Comparison of ENCODE assay signal across 13 cellular contexts in the genomic region with DNA sequence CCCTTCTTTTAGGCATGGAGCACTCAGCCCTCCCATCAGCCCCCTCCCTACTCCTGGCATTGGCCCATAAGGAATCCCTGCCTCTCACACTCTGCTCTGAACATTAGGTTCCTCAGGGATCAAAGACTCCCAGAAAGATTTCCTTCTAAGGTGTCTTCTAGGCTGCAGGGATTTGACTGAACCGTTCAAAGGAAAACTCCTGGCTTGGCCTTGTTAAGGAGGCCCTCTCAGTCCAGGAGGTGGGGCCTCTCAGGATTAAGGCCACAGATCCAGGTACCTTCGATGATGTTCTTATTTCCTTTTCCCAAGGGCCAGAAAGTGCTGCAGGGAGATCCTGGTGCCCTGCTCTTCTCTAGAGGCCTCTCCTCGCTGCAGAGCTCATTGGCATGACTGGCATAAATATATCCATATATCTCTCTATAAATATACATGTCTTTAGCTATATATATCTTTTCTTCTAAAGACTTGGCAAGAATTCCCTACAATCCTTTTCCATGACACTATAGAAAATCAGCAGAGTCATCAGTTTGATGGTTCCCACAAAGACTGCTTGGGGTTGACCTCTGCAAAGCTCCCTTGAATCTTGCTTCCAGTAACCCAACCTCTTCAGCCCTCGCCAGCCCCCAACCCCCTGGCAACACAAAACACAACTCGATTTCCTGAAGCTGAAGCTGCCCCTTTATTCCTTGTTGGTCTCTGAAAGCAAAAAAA. TPM values are rescaled to one million over a fixed set of nuclear protein-coding genes. Genes with fewer than 3 reads are reported as not detected.
DNase-seq lines count a peak whose midpoint lies in the region; ATAC-seq, FAIRE-seq and TF ChIP-seq lines count a peak whose summit lies in the region.
"Had no signal": no experiment of that assay in that cellular context is flagged by ENCODE, and none has a peak within 500 bp of the region (broad histone marks: within the 10 kb centered on the region; RNA-seq: fewer than 3 reads in every experiment).

No MANE protein-coding gene starts in this region.

- H3K27me3 ChIP-seq in astrocyte (ENCODE audit: insufficient read depth, low read length) (no peaks in the 10 kb centered on the region), small intestine (ENCODE audit: control insufficient read depth in 2 of 2, insufficient read depth in 2 of 2, low read length in 2 of 2) (no peaks in the 10 kb centered on the region)

- no peak for ATAC-seq in T-cell (replicated peaks in 1 of 4)
- no peak for ATAC-seq in GM21526 (IDR thresholded peaks at IDR 0.05; ENCODE audit: low FRiP score, unreplicated experiment)
- ATAC-seq: naive thymus-derived CD8-positive, alpha-beta T cell had no signal

- H3K36me3 ChIP-seq in HEK293 (ENCODE audit: control insufficient read depth in 2 of 2, insufficient read depth in 1 of 2, low read length in 2 of 2) (no peaks in the 10 kb centered on the region), astrocyte (ENCODE audit: insufficient read depth, low read length) (no peaks in the 10 kb centered on the region), small intestine (ENCODE audit: control insufficient read depth in 2 of 2, insufficient read depth in 2 of 2, low read length in 2 of 2) (no peaks in the 10 kb centered on the region)

- no peak overlapping the region for H3K4me3 ChIP-seq in HEK293 (ENCODE audit: low read depth, low read length)
- H3K4me3 ChIP-seq in astrocyte (ENCODE audit: insufficient read depth, low read depth, low read length): no peak overlapping the region
- H3K4me3 ChIP-seq in small intestine (ENCODE audit: low read depth in 1 of 2, low read length in 2 of 2): no peak overlapping the region

- H3K9me3 Mint-ChIP-seq in astrocyte (ENCODE audit: unreplicated experiment) (no peaks in the 10 kb centered on the region), glutamatergic neuron (ENCODE audit: unreplicated experiment) (peaks cover 3% of the 10 kb centered on the region), T-cell (no peaks in the 10 kb centered on the region)
- H3K9me3 Mint-ChIP-seq: naive thymus-derived CD8-positive, alpha-beta T cell had no signal

- no peak for FAIRE-seq in astrocyte (lab: Jason Lieb, UNC)
- FAIRE-seq in small intestine (lab: Jason Lieb, UNC): no peak

- peak overlapping the region; percentile 37 for H3K9ac ChIP-seq in astrocyte (ENCODE audit: low read length)

- H3K9me3 ChIP-seq in HEK293 (ENCODE audit: control insufficient read depth, insufficient read depth, low read depth, low read length) (no peaks in the 10 kb centered on the region), astrocyte (ENCODE audit: insufficient read depth, low read depth, low read length) (no peaks in the 10 kb centered on the region), small intestine (ENCODE audit: control insufficient read depth, low read depth) (no peaks in the 10 kb centered on the region)

- H2AFZ ChIP-seq in astrocyte (ENCODE audit: low read depth, low read length): no peak overlapping the region

- POLR2A ChIA-PET in HEK293 (lab: Yijun Ruan, JAX) (interaction anchor here (0.6 to 1.7 kb wide), 5 partner anchors 22 to 172 kb away, joined by 3 to 6 read pairs (median 3); no protein-coding TSS in a partner anchor), T-cell (lab: Charles Lee) (no interaction called here)

- H3K4me1 ChIP-seq in HEK293 (ENCODE audit: control insufficient read depth, insufficient read depth, low read length): peaks cover 27% of the 10 kb centered on the region
- peaks cover 22% of the 10 kb centered on the region for H3K4me1 ChIP-seq in astrocyte (ENCODE audit: insufficient read depth, low read length)
- H3K4me1 ChIP-seq in small intestine (ENCODE audit: control insufficient read depth in 2 of 2, insufficient read depth in 1 of 2, low read depth in 1 of 2, low read length in 1 of 2): peaks cover 7 to 16% of the 10 kb centered on the region in 2 donors

- DNase-seq in astrocyte (ENCODE audit: low read depth) (peak; percentile 68), hepatic stellate cell (ENCODE audit: low spot score) (peak; percentile 69), small intestine (no peak), glutamatergic neuron (no peak), T-cell (no peak), occipital lobe (lab: John Stamatoyannopoulos, UW) (no peak)
- DNase-seq: activated T-cell treated with anti-CD3 and anti-CD28 coated beads for 4 hours; naive thymus-derived CD8-positive, alpha-beta T cell; stimulated activated CD4-positive, alpha-beta T cell treated with anti-CD3 and anti-CD28 coated beads, Interleukin-15, amount 100 ng/mL, for 24 hours had no signal

- TF ChIP-seq CTCF in HEK293 (tag by site-specific recombination; IDR thresholded peaks at IDR 0.05) (no peak), astrocyte (IDR thresholded peaks at IDR 0.05; ENCODE audit: insufficient read depth, low read depth, low read length) (no peak), glutamatergic neuron (IDR thresholded peaks at IDR 0.05; ENCODE audit: partially characterized antibody, unreplicated experiment) (no peak)

- H3K4me3 Mint-ChIP-seq in astrocyte (ENCODE audit: unreplicated experiment): no peak overlapping the region
- H3K4me3 Mint-ChIP-seq in glutamatergic neuron (ENCODE audit: unreplicated experiment): no peak overlapping the region
- no peak overlapping the region for H3K4me3 Mint-ChIP-seq in T-cell
- H3K4me3 Mint-ChIP-seq: naive thymus-derived CD8-positive, alpha-beta T cell had no signal

- CTCF ChIA-PET in HEK293 (lab: Yijun Ruan, JAX) (interaction anchor here (0.7 to 7.9 kb wide), 5 partner anchors 13 to 55 kb away, joined by 3 to 50 read pairs (median 5); no protein-coding TSS in a partner anchor), T-cell (lab: Charles Lee) (interaction anchor here in 1 of 2 donors (0.6 kb wide), 2 partner anchors 75 to 1330 kb away, joined by 3 to 6 read pairs; no protein-coding TSS in a partner anchor)

- H3K79me2 ChIP-seq in astrocyte (ENCODE audit: insufficient read depth, low read length): no peaks in the 10 kb centered on the region

- H3K4me1 Mint-ChIP-seq in astrocyte (ENCODE audit: low read depth, unreplicated experiment) (peaks cover 48% of the 10 kb centered on the region), glutamatergic neuron (ENCODE audit: low read depth, unreplicated experiment) (peaks cover 27% of the 10 kb centered on the region), T-cell (peaks cover 10 to 12% (median 11%) of the 10 kb centered on the region in 3 donors)

- H3K36me3 Mint-ChIP-seq in astrocyte (ENCODE audit: low read depth, unreplicated experiment) (no peaks in the 10 kb centered on the region), glutamatergic neuron (ENCODE audit: unreplicated experiment) (no peaks in the 10 kb centered on the region), T-cell (no peaks in the 10 kb centered on the region)
- H3K36me3 Mint-ChIP-seq: naive thymus-derived CD8-positive, alpha-beta T cell had no signal

- whole genome bisulfite sequencing in small intestine, 3 donors: 58 to 68% (median 66%) methylated on average over 5 of the region's 5 CpGs

- H3K27ac ChIP-seq in HEK293 (ENCODE audit: extremely low read depth, low read depth, low read length) (peak overlapping the region; percentile 3; the same call in 1 of the 2 replicates), astrocyte (ENCODE audit: low read depth, low read length) (no peak overlapping the region), small intestine (ENCODE audit: low read depth in 1 of 2, low read length in 1 of 2) (peak overlapping the region; percentile 62 to 85)
- H3K27ac ChIP-seq: HL-60, VCaP had no signal

- H3K27me3 Mint-ChIP-seq in astrocyte (ENCODE audit: low read depth, unreplicated experiment): peaks cover 7% of the 10 kb centered on the region
- no peaks in the 10 kb centered on the region for H3K27me3 Mint-ChIP-seq in glutamatergic neuron (ENCODE audit: unreplicated experiment)
- H3K27me3 Mint-ChIP-seq in T-cell: peaks cover 9 to 10% of the 10 kb centered on the region in 2 donors

- H3K4me2 ChIP-seq in astrocyte (ENCODE audit: low read length): peak overlapping the region; percentile 53

- H3K27ac Mint-ChIP-seq in astrocyte (ENCODE audit: unreplicated experiment) (peak overlapping the region; percentile 51), glutamatergic neuron (ENCODE audit: unreplicated experiment) (no peak overlapping the region), T-cell (no peak overlapping the region)
- H3K27ac Mint-ChIP-seq: naive thymus-derived CD8-positive, alpha-beta T cell had no signal

- no peaks in the 10 kb centered on the region for H4K20me1 ChIP-seq in astrocyte (ENCODE audit: insufficient read depth, low read length)

TF ChIP-seq in HEK293, 187 proteins besides CTCF, POLR2A, EP300 and RAD21:
- TF ChIP-seq MZF1 (tag by site-specific recombination; IDR thresholded peaks at IDR 0.05; ENCODE audit: borderline replicate concordance) (no peak), SCRT1 (tag by site-specific recombination; IDR thresholded peaks at IDR 0.05; ENCODE audit: borderline replicate concordance) (no peak), ZNF558 (tag by site-specific recombination; IDR thresholded peaks at IDR 0.05) (no peak), ZNF221 (tag by site-specific recombination; IDR thresholded peaks at IDR 0.05; ENCODE audit: borderline replicate concordance) (no peak)

RNA-seq across cellular contexts. Expression of gene PLXNA2, which starts 59.0 kb away (rescaled TPM):
- total RNA-seq in astrocyte (16.3 and 17.7 TPM in 2 replicates), glutamatergic neuron (ENCODE audit: unreplicated experiment) (66.0 TPM), T-cell (1 to 10 TPM; 1.3 to 2.6 (median 2.2) TPM), occipital lobe (60.7 TPM)
- polyA plus RNA-seq in small intestine: 10 to 100 TPM; 10.7 to 17.8 (median 12.5) TPM

Comparison
In these comparisons a context has a peak if more than half of its experiments do, and no peak if none do; other contexts are left out.
1. DNase-seq: peak in astrocyte (single experiment) and hepatic stellate cell (single experiment); none in small intestine (single experiment), glutamatergic neuron (single experiment), T-cell (0 of 34) and occipital lobe (single experiment).